Comparison of ENCODE assay signal across 1 cellular context in genomic region chr10:104337985-104338735, GRCh38.
A peak's percentile ranks its signal among the peaks of the same experiment; 100 is the strongest.
TF ChIP-seq lines count a peak whose summit lies in the region.

TSS of gene ITPRIP (minus strand) at chr10:104338465. CDS start at chr10:104316051, 22,414 bp downstream.

TF ChIP-seq in HepG2, 621 proteins besides CTCF, POLR2A, EP300 and RAD21 (continued from another document):
- TF ChIP-seq, protein P1, sequence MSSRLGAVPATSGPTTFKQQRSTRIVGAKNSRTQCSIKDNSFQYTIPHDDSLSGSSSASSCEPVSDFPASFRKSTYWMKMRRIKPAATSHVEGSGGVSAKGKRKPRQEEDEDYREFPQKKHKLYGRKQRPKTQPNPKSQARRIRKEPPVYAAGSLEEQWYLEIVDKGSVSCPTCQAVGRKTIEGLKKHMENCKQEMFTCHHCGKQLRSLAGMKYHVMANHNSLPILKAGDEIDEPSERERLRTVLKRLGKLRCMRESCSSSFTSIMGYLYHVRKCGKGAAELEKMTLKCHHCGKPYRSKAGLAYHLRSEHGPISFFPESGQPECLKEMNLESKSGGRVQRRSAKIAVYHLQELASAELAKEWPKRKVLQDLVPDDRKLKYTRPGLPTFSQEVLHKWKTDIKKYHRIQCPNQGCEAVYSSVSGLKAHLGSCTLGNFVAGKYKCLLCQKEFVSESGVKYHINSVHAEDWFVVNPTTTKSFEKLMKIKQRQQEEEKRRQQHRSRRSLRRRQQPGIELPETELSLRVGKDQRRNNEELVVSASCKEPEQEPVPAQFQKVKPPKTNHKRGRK (CRISPR knock-in tag; IDR thresholded peaks at IDR 0.05), result no peak
- TF ChIP-seq ATF6 (CRISPR knock-in tag; conservative IDR thresholded peaks at IDR 0.05), result no peak
- TF ChIP-seq EZH2 (conservative IDR thresholded peaks at IDR 0.05; ENCODE audit: low read depth, low read length), result no peak
- TF ChIP-seq ZNF318 (CRISPR knock-in tag; IDR thresholded peaks at IDR 0.05), result no peak
- no peak for TF ChIP-seq HNF4A (CRISPR knock-in tag; IDR thresholded peaks at IDR 0.05)
- no peak for TF ChIP-seq DRAP1 (CRISPR knock-in tag; IDR thresholded peaks at IDR 0.05)
- no peak for TF ChIP-seq BRCA1 (CRISPR knock-in tag; IDR thresholded peaks at IDR 0.05)
- TF ChIP-seq, protein P2, sequence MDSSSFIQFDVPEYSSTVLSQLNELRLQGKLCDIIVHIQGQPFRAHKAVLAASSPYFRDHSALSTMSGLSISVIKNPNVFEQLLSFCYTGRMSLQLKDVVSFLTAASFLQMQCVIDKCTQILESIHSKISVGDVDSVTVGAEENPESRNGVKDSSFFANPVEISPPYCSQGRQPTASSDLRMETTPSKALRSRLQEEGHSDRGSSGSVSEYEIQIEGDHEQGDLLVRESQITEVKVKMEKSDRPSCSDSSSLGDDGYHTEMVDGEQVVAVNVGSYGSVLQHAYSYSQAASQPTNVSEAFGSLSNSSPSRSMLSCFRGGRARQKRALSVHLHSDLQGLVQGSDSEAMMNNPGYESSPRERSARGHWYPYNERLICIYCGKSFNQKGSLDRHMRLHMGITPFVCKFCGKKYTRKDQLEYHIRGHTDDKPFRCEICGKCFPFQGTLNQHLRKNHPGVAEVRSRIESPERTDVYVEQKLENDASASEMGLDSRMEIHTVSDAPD (CRISPR knock-in tag; IDR thresholded peaks at IDR 0.05), result 0 out of 2 replicates have a peak, but pooled peaks have one; percentile 71
- no peak for TF ChIP-seq SRSF4 (IDR thresholded peaks at IDR 0.05; ENCODE audit: low read depth, low read length, poor library complexity, severe bottlenecking)
- no peak for TF ChIP-seq MIER2 (CRISPR knock-in tag; IDR thresholded peaks at IDR 0.05)
- peak; percentile 55; the same call in 1 of the 2 replicates for TF ChIP-seq ZNF777 (CRISPR knock-in tag; IDR thresholded peaks at IDR 0.05)
